Comparison of ENCODE assay signal across 19 cellular contexts in genomic region chr4:153228512-153229145, GRCh38. TPM values are rescaled to one million over a fixed set of nuclear protein-coding genes. Genes with fewer than 3 reads are reported as not detected.
DNase-seq lines count a peak whose midpoint lies in the region; ATAC-seq and TF ChIP-seq lines count a peak whose summit lies in the region.
"Had no signal": no experiment of that assay in that cellular context is flagged by ENCODE, and none has a peak within 500 bp of the region (broad histone marks: within the 10 kb centered on the region; RNA-seq: fewer than 3 reads in every experiment).

No MANE protein-coding gene starts in this region.

- H3K4me3 ChIP-seq in HEK293 (ENCODE audit: low read depth, low read length) (no peak overlapping the region), neuronal stem cell (ENCODE audit: low read length in 2 of 2) (no peak overlapping the region)
- H3K4me3 ChIP-seq: colonic mucosa, prostate gland, skin epidermis had no signal

- H4K91ac ChIP-seq in neuronal stem cell (ENCODE audit: low read depth, low read length, poor library complexity): no peak overlapping the region

- peaks cover 13% of the 10 kb centered on the region for H3K27me3 Mint-ChIP-seq in WTC11 (ENCODE audit: low read depth)
- peaks cover 15% of the 10 kb centered on the region for H3K27me3 Mint-ChIP-seq in activated T-cell treated with anti-CD3 and anti-CD28 coated beads, Interleukin-2, amount 50 U/mL, for 4 hours (ENCODE audit: low read depth)

- TF ChIP-seq CTCF in HEK293 (tag by site-specific recombination; IDR thresholded peaks at IDR 0.05): no peak
- no peak for TF ChIP-seq CTCF in WTC11 (IDR thresholded peaks at IDR 0.05)

- no peak overlapping the region for H3K4ac ChIP-seq in neuronal stem cell (ENCODE audit: low read length)

- H2AK5ac ChIP-seq in neuronal stem cell (ENCODE audit: low read depth, low read length): no peak overlapping the region

- no peak overlapping the region for H2BK15ac ChIP-seq in neuronal stem cell (ENCODE audit: low read length)

- peaks cover 29% of the 10 kb centered on the region for H3K4me1 ChIP-seq in HEK293 (ENCODE audit: control insufficient read depth, insufficient read depth, low read length)
- peaks cover 19 to 26% of the 10 kb centered on the region in 2 donors for H3K4me1 ChIP-seq in neuronal stem cell (ENCODE audit: control insufficient read depth in 2 of 2, insufficient read depth in 1 of 2, low read depth in 1 of 2, low read length in 2 of 2)
- H3K4me1 ChIP-seq: prostate gland had no signal

- no peak overlapping the region for H3K4me3 Mint-ChIP-seq in WTC11
- no peak overlapping the region for H3K4me3 Mint-ChIP-seq in activated T-cell treated with anti-CD3 and anti-CD28 coated beads, Interleukin-2, amount 50 U/mL, for 4 hours
- H3K4me3 Mint-ChIP-seq: CD4-positive, alpha-beta memory T cell had no signal

- H3K27ac ChIP-seq in HEK293 (ENCODE audit: extremely low read depth, low read depth, low read length): no peak overlapping the region
- no peak overlapping the region for H3K27ac ChIP-seq in neuronal stem cell (replicated peaks; ENCODE audit: low read length)
- H3K27ac ChIP-seq: colonic mucosa, prostate gland had no signal

- H3K9ac ChIP-seq in neuronal stem cell (ENCODE audit: low read depth, low read length, poor library complexity): no peak overlapping the region

- no peak overlapping the region for H2AFZ ChIP-seq in neuronal stem cell (ENCODE audit: low read length)

- no peak overlapping the region for H3K14ac ChIP-seq in neuronal stem cell (ENCODE audit: low read length)

- H3K79me1 ChIP-seq in neuronal stem cell (ENCODE audit: low read depth, low read length): no peaks in the 10 kb centered on the region

- ATAC-seq in WTC11: no peak
- no peak for ATAC-seq in activated T-cell treated with anti-CD3 and anti-CD28 coated beads, Interleukin-2, amount 50 U/mL, for 4 hours
- no peak for ATAC-seq in GM21723 (IDR thresholded peaks at IDR 0.05; ENCODE audit: unreplicated experiment)
- ATAC-seq: naive thymus-derived CD4-positive, alpha-beta T cell had no signal

- no peaks in the 10 kb centered on the region for H3K27me3 ChIP-seq in neuronal stem cell (ENCODE audit: control insufficient read depth in 3 of 3, insufficient read depth in 3 of 3, low read depth in 1 of 3, low read length in 3 of 3)
- H3K27me3 ChIP-seq: colonic mucosa had no signal

- H3K36me3 Mint-ChIP-seq in WTC11: peaks cover 11% of the 10 kb centered on the region
- no peaks in the 10 kb centered on the region for H3K36me3 Mint-ChIP-seq in activated T-cell treated with anti-CD3 and anti-CD28 coated beads, Interleukin-2, amount 50 U/mL, for 4 hours (ENCODE audit: insufficient read depth)

- peaks cover 52% of the 10 kb centered on the region for H3K4me1 Mint-ChIP-seq in WTC11
- peaks cover 30% of the 10 kb centered on the region for H3K4me1 Mint-ChIP-seq in activated T-cell treated with anti-CD3 and anti-CD28 coated beads, Interleukin-2, amount 50 U/mL, for 4 hours (ENCODE audit: low read depth)

- H3K4me2 ChIP-seq in neuronal stem cell (ENCODE audit: insufficient read depth, low read length, poor library complexity, severe bottlenecking): no peak overlapping the region

- peak overlapping the region; percentile 78; the same call in 1 of the 2 replicates for H3K27ac Mint-ChIP-seq in WTC11
- H3K27ac Mint-ChIP-seq: CD4-positive, alpha-beta memory T cell; naive thymus-derived CD4-positive, alpha-beta T cell had no signal

- H3K23ac ChIP-seq in neuronal stem cell (ENCODE audit: low read depth, low read length, poor library complexity): no peak overlapping the region

- no CpG with 5 or more reads among the region's 6 CpGs for WGBS in neuronal stem cell (ENCODE audit: extremely low coverage in 2 of 2, insufficient read length in 2 of 2, insufficient replicate concordance in 1 of 2), 2 donors

- peaks cover 9% of the 10 kb centered on the region for H3K9me3 Mint-ChIP-seq in WTC11
- no peaks in the 10 kb centered on the region for H3K9me3 Mint-ChIP-seq in activated T-cell treated with anti-CD3 and anti-CD28 coated beads, Interleukin-2, amount 50 U/mL, for 4 hours

- H4K8ac ChIP-seq in neuronal stem cell (ENCODE audit: low read depth, low read length): no peak overlapping the region

- H3K9me3 ChIP-seq in HEK293 (ENCODE audit: control insufficient read depth, insufficient read depth, low read depth, low read length): no peaks in the 10 kb centered on the region
- H3K9me3 ChIP-seq in neuronal stem cell (replicated peaks in 1 of 2; ENCODE audit: control insufficient read depth in 2 of 2, insufficient read depth in 1 of 2, low read depth in 1 of 2, low read length in 2 of 2): peaks cover 0 to 34% of the 10 kb centered on the region in 2 donors
- H3K9me3 ChIP-seq: colonic mucosa, prostate gland had no signal

- no peak overlapping the region for H2BK120ac ChIP-seq in neuronal stem cell (ENCODE audit: low read depth, low read length)

- no peak for DNase-seq in WTC11 (ENCODE audit: low spot score)
- peak; percentile 79 for DNase-seq in foreskin melanocyte
- DNase-seq in renal cortical epithelial cell (ENCODE audit: low read depth): peak; percentile 33
- DNase-seq in activated naive CD4-positive, alpha-beta T cell treated with anti-CD3 and anti-CD28 coated beads, Interleukin-2, amount 50 U/mL, for 16 hours: no peak
- DNase-seq in neuronal stem cell (ENCODE audit: low spot score): no peak
- DNase-seq in activated T-cell treated with anti-CD3 and anti-CD28 coated beads, Interleukin-2, amount 50 U/mL, for 4 hours: no peak
- DNase-seq: activated CD8-positive, alpha-beta memory T cell treated with anti-CD3 and anti-CD28 coated beads, Interleukin-2, amount 50 U/mL, for 48 hours; aorta; CD4-positive, alpha-beta memory T cell; colonic mucosa; DMS53; naive thymus-derived CD4-positive, alpha-beta T cell; NCI-H1105 treated with DMSO at 0.1 percent for 48 hours; NCI-H526; stimulated activated CD4-positive, alpha-beta T cell treated with anti-CD3 and anti-CD28 coated beads, Interleukin-4, amount 100 ng/mL, for 4 hours had no signal

- CTCF ChIA-PET in HEK293 (lab: Yijun Ruan, JAX) (interaction anchor here (1.2 to 1.4 kb wide), 2 partner anchors 14 to 90 kb away, joined by 3 read pairs; no protein-coding TSS in a partner anchor), WTC11 (lab: Charles Lee) (interaction anchor here (1.0 to 1.5 kb wide), 4 partner anchors 21 to 86 kb away, joined by 3 to 4 read pairs (median 4); no protein-coding TSS in a partner anchor)

- no peak overlapping the region for H3K18ac ChIP-seq in neuronal stem cell (ENCODE audit: low read length)

- peaks cover 0 to 3% of the 10 kb centered on the region in 2 experiments; a peak in 2 of 3 replicates for H3K36me3 ChIP-seq in HEK293 (ENCODE audit: control insufficient read depth in 2 of 2, insufficient read depth in 1 of 2, low read length in 2 of 2)
- peaks cover 0 to 61% of the 10 kb centered on the region in 2 donors for H3K36me3 ChIP-seq in neuronal stem cell (replicated peaks in 1 of 2; ENCODE audit: control insufficient read depth in 2 of 2, insufficient read depth in 2 of 2, low read length in 2 of 2)
- H3K36me3 ChIP-seq: colonic mucosa, prostate gland had no signal

- POLR2A ChIA-PET in HEK293 (lab: Yijun Ruan, JAX) (no interaction called here), WTC11 (lab: Charles Lee) (no interaction called here)

- no peak overlapping the region for H2BK12ac ChIP-seq in neuronal stem cell (ENCODE audit: low read length)

- no peak overlapping the region for H2BK5ac ChIP-seq in neuronal stem cell (ENCODE audit: low read length)

TF ChIP-seq in HEK293, 187 proteins besides CTCF, POLR2A, EP300 and RAD21:
- TF ChIP-seq ZFHX2 (tag by site-specific recombination; conservative IDR thresholded peaks at IDR 0.05): peak; percentile 79
- TF ChIP-seq EGR2 (tag by site-specific recombination; IDR thresholded peaks at IDR 0.05; ENCODE audit: low read depth): peak; percentile 70
- no peak for TF ChIP-seq ZNF529 (tag by site-specific recombination; IDR thresholded peaks at IDR 0.05; ENCODE audit: insufficient replicate concordance)
- TF ChIP-seq ZNF645 (tag by site-specific recombination; IDR thresholded peaks at IDR 0.05): no peak

TF ChIP-seq in WTC11, 78 proteins besides CTCF, POLR2A, EP300 and RAD21:
- TF ChIP-seq PRRX2 (CRISPR knock-in tag; IDR thresholded peaks at IDR 0.05) (no peak), ZNF219 (CRISPR knock-in tag; IDR thresholded peaks at IDR 0.05; ENCODE audit: borderline replicate concordance) (no peak), ATF3 (CRISPR knock-in tag; conservative IDR thresholded peaks at IDR 0.05) (no peak), MXD4 (CRISPR knock-in tag; IDR thresholded peaks at IDR 0.05; ENCODE audit: borderline replicate concordance) (no peak)

RNA-seq across cellular contexts. Expression of gene TRIM2, which starts 24.4 kb away (rescaled TPM):
- total RNA-seq in WTC11 (2021) (42.0 to 54.5 TPM (median 43.9 TPM) in 3 replicates), renal cortical epithelial cell (110 and 181 TPM in 2 replicates)
- 33.1 TPM for polyA plus RNA-seq in neuronal stem cell (2013, experiment 1 of 2)
- polyA plus RNA-seq in neuronal stem cell (2013, experiment 2 of 2): 34.5 TPM
- under 1 TPM; 0.34 to 0.94 (median 0.49) TPM for total RNA-seq in activated T-cell treated with anti-CD3 and anti-CD28 coated beads, Interleukin-2, amount 50 U/mL, for 4 hours

Comparison
In these comparisons a context has a peak if more than half of its experiments do, and no peak if none do; other contexts are left out.
1. DNase-seq: peak in foreskin melanocyte (single experiment) and renal cortical epithelial cell (single experiment); none in WTC11 (single experiment), activated naive CD4-positive, alpha-beta T cell treated with anti-CD3 and anti-CD28 coated beads, Interleukin-2, amount 50 U/mL, for 16 hours (single experiment), neuronal stem cell (single experiment) and activated T-cell treated with anti-CD3 and anti-CD28 coated beads, Interleukin-2, amount 50 U/mL, for 4 hours (single experiment).
2. RNA of gene TRIM2, which starts 24.4 kb away (total RNA-seq): 110 to 181 TPM in renal cortical epithelial cell and 42.0 to 54.5 TPM in WTC11; 0.34 to 0.94 TPM in activated T-cell treated with anti-CD3 and anti-CD28 coated beads, Interleukin-2, amount 50 U/mL, for 4 hours; every median in the first group is over 10 times any median in the second.